Comparison of ENCODE assay signal across 9 cellular contexts in the genomic region with DNA sequence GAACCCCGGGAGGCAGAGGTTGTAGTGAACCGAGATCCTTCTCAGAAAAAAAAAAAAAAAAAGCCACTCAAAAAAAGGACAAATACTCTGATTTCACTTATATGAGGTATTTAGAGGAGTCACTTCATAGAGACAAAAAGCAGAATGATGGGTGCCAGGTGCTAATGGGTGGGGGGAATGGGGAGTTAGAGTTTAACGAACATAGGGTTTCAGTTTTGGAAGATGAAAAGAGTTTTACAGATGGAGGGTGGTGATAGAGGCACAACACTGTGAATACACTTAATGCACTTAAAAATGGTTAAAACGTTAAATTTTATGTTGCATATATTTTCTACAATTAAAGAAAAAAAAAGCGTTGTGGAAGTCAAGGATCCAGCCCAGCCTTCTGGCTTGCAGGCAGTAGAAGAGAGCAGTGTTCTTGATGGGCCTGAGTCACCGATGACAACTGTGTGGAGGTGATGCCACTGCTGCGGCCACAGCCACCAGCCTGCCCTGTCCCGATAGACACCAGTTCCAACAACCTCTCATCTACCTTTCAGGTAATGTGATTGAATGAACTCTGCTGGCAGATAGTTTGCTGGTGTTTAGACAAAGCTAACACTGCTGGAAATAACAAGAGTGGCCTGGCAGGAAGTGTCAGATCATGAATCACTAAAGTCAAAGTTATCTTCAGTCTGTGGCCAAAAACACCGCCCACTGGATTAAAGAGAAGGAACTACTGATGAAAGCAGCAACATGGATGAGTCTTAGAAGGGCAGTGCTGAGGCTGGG. TPM values are rescaled to one million over a fixed set of nuclear protein-coding genes. Genes with fewer than 3 reads are reported as not detected.
DNase-seq lines count a peak whose midpoint lies in the region; ATAC-seq and TF ChIP-seq lines count a peak whose summit lies in the region.
"Had no signal": no experiment of that assay in that cellular context is flagged by ENCODE, and none has a peak within 500 bp of the region (broad histone marks: within the 10 kb centered on the region; RNA-seq: fewer than 3 reads in every experiment).

No MANE protein-coding gene starts in this region.

- DNase-seq in Daoy (ENCODE audit: low read depth) (peak; percentile 51), islet precursor cell (peak; percentile 68), body of pancreas (no peak), inferior parietal cortex (ENCODE audit: extremely low spot score) (no peak), BE2C (no peak)
- no peak for DNase-seq in activated T-cell treated with anti-CD3 and anti-CD28 coated beads, Interleukin-2, amount 50 U/mL, for 24 hours
- DNase-seq: DMS153 had no signal

- H3K9me3 Mint-ChIP-seq in activated T-cell treated with anti-CD3 and anti-CD28 coated beads, Interleukin-2, amount 50 U/mL, for 24 hours, result no peaks in the 10 kb centered on the region

- H3K36me3 ChIP-seq in KOPT-K1 (ENCODE audit: insufficient read depth, low read length) (no peaks in the 10 kb centered on the region), body of pancreas (replicated peaks in 1 of 2; ENCODE audit: insufficient read depth in 1 of 2, low read depth in 2 of 2) (no peaks in the 10 kb centered on the region), BE2C (no peaks in the 10 kb centered on the region)

- ATAC-seq in HG03469 (IDR thresholded peaks at IDR 0.05; ENCODE audit: unreplicated experiment) (no peak), body of pancreas (no peak)

- no peaks in the 10 kb centered on the region for H3K27me3 Mint-ChIP-seq in activated T-cell treated with anti-CD3 and anti-CD28 coated beads, Interleukin-2, amount 50 U/mL, for 24 hours

- H3K27ac ChIP-seq in KOPT-K1 (ENCODE audit: low read depth, low read length, poor library complexity, severe bottlenecking) (peak overlapping the region; percentile 49), body of pancreas (no peak overlapping the region)

- no peak overlapping the region for H3K4me3 Mint-ChIP-seq in activated T-cell treated with anti-CD3 and anti-CD28 coated beads, Interleukin-2, amount 50 U/mL, for 24 hours

- H3K4me1 Mint-ChIP-seq in activated T-cell treated with anti-CD3 and anti-CD28 coated beads, Interleukin-2, amount 50 U/mL, for 24 hours (ENCODE audit: low read depth), result peaks cover 15% of the 10 kb centered on the region

- no peaks in the 10 kb centered on the region for H3K9me3 ChIP-seq in KOPT-K1 (ENCODE audit: insufficient read depth, low read length, poor library complexity, severe bottlenecking)
- no peaks in the 10 kb centered on the region for H3K9me3 ChIP-seq in body of pancreas
- no peaks in the 10 kb centered on the region for H3K9me3 ChIP-seq in BE2C

- 81% methylated on average over 9 of the region's 9 CpGs for WGBS in body of pancreas, 2 donors

- TF ChIP-seq CTCF in body of pancreas (IDR thresholded peaks at IDR 0.05), result no peak
- no peak for TF ChIP-seq CTCF in BE2C (IDR thresholded peaks at IDR 0.05; ENCODE audit: low read depth, low read length)

- H3K4me1 ChIP-seq in body of pancreas (no peaks in the 10 kb centered on the region), BE2C (no peaks in the 10 kb centered on the region)

- H3K36me3 Mint-ChIP-seq in activated T-cell treated with anti-CD3 and anti-CD28 coated beads, Interleukin-2, amount 50 U/mL, for 24 hours (ENCODE audit: low read depth), result no peaks in the 10 kb centered on the region

- H3K27me3 ChIP-seq in body of pancreas, result no peaks in the 10 kb centered on the region
- no peaks in the 10 kb centered on the region for H3K27me3 ChIP-seq in BE2C

- peak overlapping the region; percentile 44 for H3K27ac Mint-ChIP-seq in activated T-cell treated with anti-CD3 and anti-CD28 coated beads, Interleukin-2, amount 50 U/mL, for 24 hours

- intact Hi-C loops in body of pancreas (cut with DNase I), result no loop called here

- no peak for TF ChIP-seq POLR2A in body of pancreas (IDR thresholded peaks at IDR 0.05)

- H3K4me3 ChIP-seq in body of pancreas, result no peak overlapping the region
- no peak overlapping the region for H3K4me3 ChIP-seq in BE2C (ENCODE audit: low read depth, low read length)

RNA-seq across cellular contexts. Expression of gene COX10, which starts 49.9 kb away (rescaled TPM):
- 13.9 and 26.9 TPM in 2 replicates for total RNA-seq in Daoy (2014; rRNA removed; shearing (Covaris generic))
- 10 to 100 TPM; 20.8 to 46.1 TPM for total RNA-seq in body of pancreas
- polyA plus RNA-seq in BE2C (2012; ENCODE audit: insufficient read depth, insufficient read length, low read depth), result 23.0 TPM

Comparison
In these comparisons a context has a peak if more than half of its experiments do, and no peak if none do; other contexts are left out.
1. DNase-seq: peak in Daoy (single experiment) and islet precursor cell (single experiment); none in activated T-cell treated with anti-CD3 and anti-CD28 coated beads, Interleukin-2, amount 50 U/mL, for 24 hours (single experiment), body of pancreas (0 of 4), inferior parietal cortex (single experiment) and BE2C (single experiment).